16 cellular contexts compared by ENCODE assay signal in the genomic region with DNA sequence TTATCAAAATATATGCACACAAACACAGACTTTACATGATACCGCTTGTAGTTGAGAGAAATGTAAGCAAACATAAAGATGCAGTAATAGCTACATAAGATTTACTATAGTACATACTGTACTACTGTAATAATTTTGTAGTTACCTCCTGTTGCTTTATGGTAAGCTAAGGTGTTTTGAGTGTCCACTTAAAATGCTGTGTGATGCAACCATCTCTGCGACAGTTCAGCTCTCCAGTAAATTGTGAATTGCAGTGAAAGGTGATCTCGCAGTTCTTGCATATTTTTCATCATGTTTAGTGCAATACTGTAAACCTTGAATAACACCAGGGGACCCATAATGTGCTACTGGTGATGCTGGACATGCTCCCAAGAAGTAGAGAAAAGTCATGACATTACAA. TPM values are rescaled to one million over a fixed set of nuclear protein-coding genes. Genes with fewer than 3 reads are reported as not detected.
A peak's percentile ranks its signal among the peaks of the same experiment; 100 is the strongest.
DNase-seq lines count a peak whose midpoint lies in the region; ATAC-seq, FAIRE-seq and TF ChIP-seq lines count a peak whose summit lies in the region.
"Had no signal": no experiment of that assay in that cellular context is flagged by ENCODE, and none has a peak within 500 bp of the region (broad histone marks: within the 10 kb centered on the region; RNA-seq: fewer than 3 reads in every experiment).

No MANE protein-coding gene starts in this region.

- FAIRE-seq in GM12878 (lab: Jason Lieb, UNC) = peak; percentile 54

- H3K4me3 ChIP-seq in LNCaP clone FGC (ENCODE audit: low read depth, low read length) (no peak overlapping the region), GM12878 (no peak overlapping the region)
- H3K4me3 ChIP-seq: GM23338 had no signal

- H4K20me1 ChIP-seq in GM12878 (ENCODE audit: control insufficient read depth, insufficient read depth) = no peaks in the 10 kb centered on the region

- POLR2A ChIA-PET in GM12878 (lab: Charles Lee) = no interaction called here
- POLR2A ChIA-PET in naive thymus-derived CD8-positive, alpha-beta T cell (lab: Charles Lee) = no interaction called here

- TF ChIP-seq CTCF in LNCaP clone FGC (IDR thresholded peaks at IDR 0.05; ENCODE audit: control insufficient read depth, extremely low read depth, insufficient read depth) = no peak
- no peak for TF ChIP-seq CTCF in GM12878 (IDR thresholded peaks at IDR 0.05 in 2 of 3, conservative IDR thresholded peaks at IDR 0.05 in 1 of 3; ENCODE audit: control insufficient read depth in 2 of 3, extremely low read depth in 1 of 3, insufficient read depth in 1 of 3, low read depth in 3 of 3, low read length in 3 of 3)

- H3K4me1 Mint-ChIP-seq in naive thymus-derived CD8-positive, alpha-beta T cell = peaks cover 0 to 5% (median 0%) of the 10 kb centered on the region in 4 donors
- H3K4me1 Mint-ChIP-seq: GM23338, H9 had no signal

- no peak overlapping the region for H3K27ac ChIP-seq in GM12878 (ENCODE audit: control insufficient read depth, insufficient read depth)

- RAD21 ChIA-PET in GM12878 (lab: Charles Lee; ENCODE audit: unreplicated experiment) = no interaction called here

- no peaks in the 10 kb centered on the region for H3K27me3 Mint-ChIP-seq in naive thymus-derived CD8-positive, alpha-beta T cell
- H3K27me3 Mint-ChIP-seq: CD4-positive, alpha-beta memory T cell had no signal

- no peaks in the 10 kb centered on the region for H3K79me2 ChIP-seq in GM12878 (ENCODE audit: control insufficient read depth, insufficient read depth, low read length)

- CTCF ChIA-PET in GM12878 (lab: Yijun Ruan, JAX) = no interaction called here

- no peak for TF ChIP-seq RAD21 in GM12878 (IDR thresholded peaks at IDR 0.05; ENCODE audit: insufficient read depth, low read depth, low read length)

- no peak for ATAC-seq in GM12878
- ATAC-seq in GM21526 (IDR thresholded peaks at IDR 0.05; ENCODE audit: low FRiP score, unreplicated experiment) = no peak
- ATAC-seq in naive thymus-derived CD8-positive, alpha-beta T cell = no peak
- ATAC-seq: GM23338, HCT116 had no signal

- no peaks in the 10 kb centered on the region for H3K9me3 Mint-ChIP-seq in naive thymus-derived CD8-positive, alpha-beta T cell
- H3K9me3 Mint-ChIP-seq: CD4-positive, alpha-beta memory T cell; GM23338; H9 had no signal

- no peak for TF ChIP-seq POLR2A in GM12878 (IDR thresholded peaks at IDR 0.05; ENCODE audit: low read depth, low read length)

- SMC1A ChIA-PET in GM12878 (lab: Charles Lee; ENCODE audit: uncharacterized antibody, unreplicated experiment) = interaction anchor here (0.7 to 1.1 kb wide), 3 partner anchors 10 to 610 kb away, joined by 3 to 4 read pairs (median 3); no protein-coding TSS in a partner anchor

- in situ Hi-C loops in GM12878 (cut with MboI) = no loop called here

- TF ChIP-seq EP300 in GM12878 (IDR thresholded peaks at IDR 0.05; ENCODE audit: borderline replicate concordance in 1 of 2, control insufficient read depth in 1 of 2, low read depth in 2 of 2, low read length in 2 of 2) = no peak

- no peak overlapping the region for H3K4me2 ChIP-seq in GM12878 (ENCODE audit: control insufficient read depth, insufficient read depth)
- H3K4me2 ChIP-seq: GM23338 had no signal

- peak; percentile 34 for DNase-seq in NCI-H2107 treated with DMSO at 0.1 percent for 48 hours (lab: John Stamatoyannopoulos, UW; ENCODE audit: unreplicated experiment)
- DNase-seq in NCI-H2107 (lab: John Stamatoyannopoulos, UW) = no peak
- peak; percentile 50 for DNase-seq in LNCaP clone FGC (ENCODE audit: low read depth)
- no peak for DNase-seq in GM12878 (ENCODE audit: low read depth, low spot score)
- no peak for DNase-seq in NCI-H1105 treated with DMSO at 0.1 percent for 48 hours (lab: John Stamatoyannopoulos, UW)
- no peak for DNase-seq in naive thymus-derived CD8-positive, alpha-beta T cell
- DNase-seq: 8988T; C1 segment of cervical spinal cord; Caco-2; CD4-positive, alpha-beta memory T cell; DMS153; DND-41; H9 had no signal

- WGBS in GM12878 (ENCODE audit: insufficient coverage, insufficient replicate concordance, low lambda C conversion rate, missing lambda C conversion rate) = 98% methylated on average over 3 of the region's 3 CpGs

- no peaks in the 10 kb centered on the region for H3K9me3 ChIP-seq in GM12878 (replicated peaks; ENCODE audit: control insufficient read depth, insufficient read depth, low read length)
- H3K9me3 ChIP-seq: Caco-2 had no signal

- no TSS peak for BruUV-seq in GM12878 (replicated peaks; lab: Mats Ljungman, UMichigan)

- H3K36me3 Mint-ChIP-seq in naive thymus-derived CD8-positive, alpha-beta T cell = peaks cover 3 to 87% (median 47%) of the 10 kb centered on the region in 3 donors

- no peaks in the 10 kb centered on the region for H3K4me1 ChIP-seq in GM12878 (ENCODE audit: control insufficient read depth, insufficient read depth, low read length)
- H3K4me1 ChIP-seq: Caco-2 had no signal

- no peak overlapping the region for H2AFZ ChIP-seq in GM12878 (ENCODE audit: control insufficient read depth, low read depth, low read length)
- H2AFZ ChIP-seq: GM23338 had no signal

- intact Hi-C loops in GM12878 (cut with micrococcal nuclease; ENCODE audit: unreplicated experiment) = no loop called here

- peaks cover 0 to 16% of the 10 kb centered on the region in 2 experiments; a peak in 1 of 4 replicates for H3K36me3 ChIP-seq in GM12878 (ENCODE audit: control insufficient read depth in 2 of 2, insufficient read depth in 2 of 2, low read length in 1 of 2)

- no peak overlapping the region for H3K4me3 Mint-ChIP-seq in naive thymus-derived CD8-positive, alpha-beta T cell
- H3K4me3 Mint-ChIP-seq: CD4-positive, alpha-beta memory T cell; GM23338; H9 had no signal

- peak overlapping the region in 2 of 10 donors; percentile 16 to 62 for H3K27ac Mint-ChIP-seq in naive thymus-derived CD8-positive, alpha-beta T cell
- H3K27ac Mint-ChIP-seq: GM23338, H9 had no signal

- H3K9ac ChIP-seq in GM12878 (ENCODE audit: control insufficient read depth, insufficient read depth, low read length) = no peak overlapping the region

- H3K27me3 ChIP-seq in GM12878 (replicated peaks in 1 of 2; ENCODE audit: control insufficient read depth in 2 of 2, insufficient read depth in 2 of 2, low read length in 1 of 2) = no peaks in the 10 kb centered on the region

TF ChIP-seq in GM12878, 131 proteins besides CTCF, POLR2A, EP300 and RAD21:
- TF ChIP-seq BRCA1 (IDR thresholded peaks at IDR 0.05; ENCODE audit: low read depth, low read length) (no peak), CHD2 (IDR thresholded peaks at IDR 0.05; ENCODE audit: borderline replicate concordance, low read depth, low read length) (no peak), ASH2L (IDR thresholded peaks at IDR 0.05; ENCODE audit: borderline replicate concordance, low read depth) (no peak), YBX1 (IDR thresholded peaks at IDR 0.05) (no peak), MEF2B (IDR thresholded peaks at IDR 0.05; ENCODE audit: partially characterized antibody, poor library complexity, severe bottlenecking) (no peak)
- TF ChIP-seq, protein P1, sequence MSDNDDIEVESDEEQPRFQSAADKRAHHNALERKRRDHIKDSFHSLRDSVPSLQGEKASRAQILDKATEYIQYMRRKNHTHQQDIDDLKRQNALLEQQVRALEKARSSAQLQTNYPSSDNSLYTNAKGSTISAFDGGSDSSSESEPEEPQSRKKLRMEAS (IDR thresholded peaks at IDR 0.05; ENCODE audit: low read depth, low read length) = no peak

RNA-seq across cellular contexts. Expression of gene ZC3H14, which starts 21.6 kb away (rescaled TPM):
- 90.7 and 104 TPM in 2 replicates for total RNA-seq in GM12878 (2013; cell fraction: nucleolus; rRNA removed)
- 42.7 and 55.0 TPM in 2 replicates for total RNA-seq in GM12878 (2014; rRNA removed)
- total RNA-seq in GM12878 (2014; rRNA removed; fragmentation: Illumina TruSeq; extraction: Trizol) = 46.5 and 56.1 TPM in 2 replicates
- 37.6 and 41.2 TPM in 2 replicates for total RNA-seq in GM12878 (2021)
- 36.6 TPM for polyA plus RNA-seq in GM12878 (2011; ENCODE audit: low read depth)
- 97.1 and 99.1 TPM in 2 replicates for polyA plus RNA-seq in GM12878 (2011; rRNA removed)
- 69.8 and 84.5 TPM in 2 replicates for polyA plus RNA-seq in GM12878 (2011; cell fraction: cytosol; rRNA removed)
- polyA plus RNA-seq in GM12878 (2011; cell fraction: nucleus; rRNA removed) = 93.9 and 98.5 TPM in 2 replicates
- polyA plus RNA-seq in GM12878 (2012) = 24.0 and 31.0 TPM in 2 replicates
- polyA plus RNA-seq in GM12878 (2014; fragmentation: Illumina TruSeq; extraction: Trizol) = 63.0 and 76.4 TPM in 2 replicates
- polyA plus RNA-seq in GM12878 (2014; fragmentation: Nextera tagmentation; extraction: Ambion mirVana) = 10 to 100 TPM; 17.9 to 19.7 TPM
- 27.0 and 34.5 TPM in 2 replicates for polyA plus RNA-seq in GM12878 (2014; rRNA removed)
- 10 to 100 TPM; 52.4 to 55.0 TPM for polyA plus RNA-seq in GM12878 (2016; fragmentation: Nextera tagmentation; extraction: Ambion mirVana)
- 96.1 and 169 TPM in 2 replicates for polyA minus RNA-seq in GM12878 (2011; rRNA and poly(A)+ RNA removed)
- 36.9 and 39.0 TPM in 2 replicates for polyA minus RNA-seq in GM12878 (2011; cell fraction: cytosol; rRNA and poly(A)+ RNA removed)
- 18.7 and 26.8 TPM in 2 replicates for polyA minus RNA-seq in GM12878 (2011; cell fraction: nucleus; rRNA and poly(A)+ RNA removed)
- total RNA-seq in naive thymus-derived CD8-positive, alpha-beta T cell = 10 to 100 TPM; 58.3 to 60.5 TPM
- 10 to 100 TPM; 36.4 to 54.5 (median 49.9) TPM for polyA plus RNA-seq in naive thymus-derived CD8-positive, alpha-beta T cell

RNA-seq across cellular contexts. Expression of gene PTPN21, which starts 29.6 kb away (rescaled TPM):
- total RNA-seq in GM12878 (2013; cell fraction: nucleolus; rRNA removed) = not detected in 2 replicates
- total RNA-seq in GM12878 (2014; rRNA removed) = 0.05 and 0.06 TPM in 2 replicates
- total RNA-seq in GM12878 (2014; rRNA removed; fragmentation: Illumina TruSeq; extraction: Trizol) = 0.04 TPM in 1 of 2 replicates, not detected in the other
- 0.08 and 0.23 TPM in 2 replicates for total RNA-seq in GM12878 (2021)
- 0.04 TPM for polyA plus RNA-seq in GM12878 (2011; ENCODE audit: low read depth)
- 0.01 TPM in 1 of 2 replicates, not detected in the other for polyA plus RNA-seq in GM12878 (2011; rRNA removed)
- polyA plus RNA-seq in GM12878 (2011; cell fraction: cytosol; rRNA removed) = 0.01 and 0.05 TPM in 2 replicates
- polyA plus RNA-seq in GM12878 (2011; cell fraction: nucleus; rRNA removed) = 0.04 and 0.16 TPM in 2 replicates
- 0.11 and 0.15 TPM in 2 replicates for polyA plus RNA-seq in GM12878 (2012)
- polyA plus RNA-seq in GM12878 (2014; fragmentation: Illumina TruSeq; extraction: Trizol) = 0.03 TPM in 2 replicates
- polyA plus RNA-seq in GM12878 (2014; fragmentation: Nextera tagmentation; extraction: Ambion mirVana) = not detected
- 0.04 and 0.33 TPM in 2 replicates for polyA plus RNA-seq in GM12878 (2014; rRNA removed)
- under 1 TPM in 1 of 2 experiments, not detected in 1; 0.11 TPM for polyA plus RNA-seq in GM12878 (2016; fragmentation: Nextera tagmentation; extraction: Ambion mirVana)
- polyA minus RNA-seq in GM12878 (2011; rRNA and poly(A)+ RNA removed) = 0.15 TPM in 1 of 2 replicates, not detected in the other
- polyA minus RNA-seq in GM12878 (2011; cell fraction: cytosol; rRNA and poly(A)+ RNA removed) = not detected in 2 replicates
- polyA minus RNA-seq in GM12878 (2011; cell fraction: nucleus; rRNA and poly(A)+ RNA removed) = 0.12 TPM in 1 of 2 replicates, not detected in the other
- not detected for total RNA-seq in naive thymus-derived CD8-positive, alpha-beta T cell
- not detected for polyA plus RNA-seq in naive thymus-derived CD8-positive, alpha-beta T cell
- total RNA-seq: CD4-positive, alpha-beta memory T cell had no signal
- polyA plus RNA-seq: CD4-positive, alpha-beta memory T cell had no signal

Comparison
In these comparisons a context has a peak if more than half of its experiments do, and no peak if none do; other contexts are left out.
1. DNase-seq: peak in NCI-H2107 treated with DMSO at 0.1 percent for 48 hours (single experiment) and LNCaP clone FGC (single experiment); none in NCI-H2107 (single experiment), GM12878 (single experiment), NCI-H1105 treated with DMSO at 0.1 percent for 48 hours (single experiment) and naive thymus-derived CD8-positive, alpha-beta T cell (0 of 10).